18 cellular contexts compared by ENCODE assay signal in genomic region chr9:125890793-125891192, GRCh38.
DNase-seq lines count a peak whose midpoint lies in the region; ATAC-seq and TF ChIP-seq lines count a peak whose summit lies in the region.
"Had no signal": no experiment of that assay in that cellular context is flagged by ENCODE, and none has a peak within 500 bp of the region (broad histone marks: within the 10 kb centered on the region; RNA-seq: fewer than 3 reads in every experiment).

No MANE protein-coding gene starts in this region.

- peak overlapping the region; percentile 95 for H3K4me2 ChIP-seq in GM23248 (ENCODE audit: unreplicated experiment)

- no peaks in the 10 kb centered on the region for H4K20me1 ChIP-seq in GM23248 (ENCODE audit: insufficient read depth)

- peak overlapping the region; percentile 52 for H3K4me3 Mint-ChIP-seq in central memory CD8-positive, alpha-beta T cell
- H3K4me3 Mint-ChIP-seq in neural crest cell = peak overlapping the region; percentile 71

- H3K4me1 ChIP-seq in GM23248 (ENCODE audit: insufficient read depth) = peaks cover 44% of the 10 kb centered on the region

- H3K4me3 ChIP-seq in GM23248 (peak overlapping the region; percentile 83; the same call in 1 of the 2 replicates), coronary artery (no peak overlapping the region)
- H3K4me3 ChIP-seq: body of pancreas had no signal

- 8 to 30% methylated on average over 1 of the region's 1 CpG for WGBS in GM23248 (ENCODE audit: low coverage in 1 of 2, low lambda C conversion rate in 2 of 2, missing lambda C conversion rate in 2 of 2), 2 experiments

- H3F3A ChIP-seq in GM23248 (ENCODE audit: insufficient read depth) = peaks cover 32% of the 10 kb centered on the region

- TF ChIP-seq CTCF in neural crest cell (conservative IDR thresholded peaks at IDR 0.05) (no peak), coronary artery (IDR thresholded peaks at IDR 0.05) (no peak)

- H3K27ac ChIP-seq in GM23248 (peak overlapping the region; percentile 84), coronary artery (no peak overlapping the region)

- ATAC-seq in central memory CD8-positive, alpha-beta T cell (replicated peaks; ENCODE audit: extremely low read depth, poor library complexity, severe bottlenecking) = no peak
- no peak for ATAC-seq in GM21786 (IDR thresholded peaks at IDR 0.05; ENCODE audit: unreplicated experiment)
- ATAC-seq in HG03108 (IDR thresholded peaks at IDR 0.05; ENCODE audit: unreplicated experiment) = no peak
- ATAC-seq: left colon; stimulated activated naive CD8-positive, alpha-beta T cell treated with anti-CD3 and anti-CD28 coated beads, Interleukin-15, amount 100 ng/mL, for 72 hours had no signal

- peak; percentile 46 for DNase-seq in NCI-H1694 treated with DMSO at 0.1 percent for 48 hours (lab: John Stamatoyannopoulos, UW)
- DNase-seq in NCI-H1694 (lab: John Stamatoyannopoulos, UW) = no peak
- DNase-seq in GM23248 = no peak
- DNase-seq in central memory CD8-positive, alpha-beta T cell (ENCODE audit: low spot score in 2 of 2) = no peak
- DNase-seq in neural crest cell (ENCODE audit: low read depth, low spot score) = no peak
- DNase-seq in coronary artery (ENCODE audit: low spot score) = no peak
- DNase-seq: activated CD4-positive, alpha-beta T cell treated with anti-CD3 and anti-CD28 coated beads for 1 hour; activated CD8-positive, alpha-beta memory T cell treated with anti-CD3 and anti-CD28 coated beads for 24 hours; activated T-cell treated with anti-CD3 and anti-CD28 coated beads, Interleukin-2, amount 50 U/mL, for 48 hours; body of pancreas; left colon; NCI-H748 treated with DMSO at 0.1 percent for 48 hours; stimulated activated CD4-positive, alpha-beta T cell treated with anti-CD3 and anti-CD28 coated beads, Interleukin-4, amount 100 ng/mL, for 1 hour; stimulated activated naive CD8-positive, alpha-beta T cell treated with anti-CD3 and anti-CD28 coated beads, Interleukin-15, amount 100 ng/mL, for 72 hours had no signal

- no peaks in the 10 kb centered on the region for H3K9me3 Mint-ChIP-seq in central memory CD8-positive, alpha-beta T cell
- H3K9me3 Mint-ChIP-seq in neural crest cell = no peaks in the 10 kb centered on the region
- H3K9me3 Mint-ChIP-seq: activated naive CD4-positive, alpha-beta T cell treated with anti-CD3 and anti-CD28 coated beads, Interleukin-2, amount 50 U/mL, for 24 hours; stimulated activated naive CD8-positive, alpha-beta T cell treated with anti-CD3 and anti-CD28 coated beads, Interleukin-15, amount 100 ng/mL, for 72 hours had no signal

- H3K9me2 ChIP-seq in GM23248 (ENCODE audit: insufficient read depth) = no peaks in the 10 kb centered on the region

- no peaks in the 10 kb centered on the region for H3K36me3 ChIP-seq in GM23248 (ENCODE audit: low read depth)

- H3K27me3 Mint-ChIP-seq in central memory CD8-positive, alpha-beta T cell = peaks cover 24% of the 10 kb centered on the region
- no peaks in the 10 kb centered on the region for H3K27me3 Mint-ChIP-seq in neural crest cell (ENCODE audit: low read depth)
- H3K27me3 Mint-ChIP-seq: B cell had no signal

- H3K79me2 ChIP-seq in GM23248 (ENCODE audit: insufficient read depth) = peaks cover 77% of the 10 kb centered on the region

- in situ Hi-C loops in GM23248 (cut with MboI) = no loop called here

- no peaks in the 10 kb centered on the region for H3K9me3 ChIP-seq in GM23248 (ENCODE audit: low read depth)
- H3K9me3 ChIP-seq: body of pancreas had no signal

- 0 out of 2 replicates have a peak overlapping the region, but pooled peaks have one; percentile 12 for H2AFZ ChIP-seq in GM23248

- H3K27ac Mint-ChIP-seq in central memory CD8-positive, alpha-beta T cell (ENCODE audit: low read depth) = no peak overlapping the region
- no peak overlapping the region for H3K27ac Mint-ChIP-seq in neural crest cell (ENCODE audit: unreplicated experiment)
- H3K27ac Mint-ChIP-seq: activated naive CD4-positive, alpha-beta T cell treated with anti-CD3 and anti-CD28 coated beads, Interleukin-2, amount 50 U/mL, for 24 hours; B cell; stimulated activated naive CD8-positive, alpha-beta T cell treated with anti-CD3 and anti-CD28 coated beads, Interleukin-15, amount 100 ng/mL, for 72 hours had no signal

- no peaks in the 10 kb centered on the region for H3K27me3 ChIP-seq in GM23248 (replicated peaks; ENCODE audit: insufficient read depth)
- H3K27me3 ChIP-seq: body of pancreas had no signal

- peak overlapping the region; percentile 87 for H3K9ac ChIP-seq in GM23248

- peaks cover 7% of the 10 kb centered on the region for H3K4me1 Mint-ChIP-seq in central memory CD8-positive, alpha-beta T cell
- peaks cover 41% of the 10 kb centered on the region for H3K4me1 Mint-ChIP-seq in neural crest cell

- peaks cover 2% of the 10 kb centered on the region for H3K36me3 Mint-ChIP-seq in central memory CD8-positive, alpha-beta T cell (ENCODE audit: insufficient read depth)
- no peaks in the 10 kb centered on the region for H3K36me3 Mint-ChIP-seq in neural crest cell (ENCODE audit: low read depth)
- H3K36me3 Mint-ChIP-seq: activated naive CD4-positive, alpha-beta T cell treated with anti-CD3 and anti-CD28 coated beads, Interleukin-2, amount 50 U/mL, for 24 hours had no signal
